15 cellular contexts compared by ENCODE assay signal in the genomic region with DNA sequence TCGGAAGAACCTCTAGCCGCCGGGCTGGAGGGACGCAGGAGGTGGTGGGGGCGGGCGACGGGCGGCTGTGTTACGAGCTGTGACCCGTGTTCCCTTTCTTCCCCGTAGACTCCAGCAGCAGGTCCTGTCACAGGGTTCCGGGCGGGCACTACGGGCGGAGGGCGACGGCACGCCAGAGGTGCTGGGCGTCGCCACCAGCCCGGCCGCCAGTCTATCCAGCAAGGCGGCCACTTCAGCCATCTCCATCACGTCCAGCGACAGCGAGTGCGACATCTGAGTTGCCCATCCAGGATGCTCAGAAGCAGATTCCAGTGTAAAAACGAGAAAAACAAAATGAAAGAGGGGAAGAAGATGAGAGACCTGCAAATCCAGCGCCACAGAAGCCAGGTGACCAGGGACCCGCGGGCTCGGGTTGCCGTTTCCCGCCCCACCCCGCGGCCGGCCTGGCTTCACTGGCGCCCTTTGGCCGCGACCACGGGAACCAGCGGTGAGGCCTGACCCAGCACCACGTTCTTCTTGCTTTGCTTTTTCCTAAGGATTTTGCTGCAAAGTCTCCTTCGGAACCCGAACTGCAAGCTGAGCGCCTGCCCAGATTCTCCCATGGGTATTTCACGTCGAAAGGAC. TPM values are rescaled to one million over a fixed set of nuclear protein-coding genes. Genes with fewer than 3 reads are reported as not detected.
DNase-seq lines count a peak whose midpoint lies in the region; ATAC-seq and TF ChIP-seq lines count a peak whose summit lies in the region.
"Had no signal": no experiment of that assay in that cellular context is flagged by ENCODE, and none has a peak within 500 bp of the region (broad histone marks: within the 10 kb centered on the region; RNA-seq: fewer than 3 reads in every experiment).

No MANE protein-coding gene starts in this region.

- H3K9me3 Mint-ChIP-seq in CD4-positive, alpha-beta memory T cell, result peaks cover 0 to 15% (median 5%) of the 10 kb centered on the region in 8 donors
- H3K9me3 Mint-ChIP-seq in chondrocyte (ENCODE audit: low read depth) (no peaks in the 10 kb centered on the region), naive B cell (peaks cover 0 to 9% (median 3%) of the 10 kb centered on the region in 7 donors)

- POLR2A ChIA-PET in CD4-positive, alpha-beta memory T cell (lab: Charles Lee; ENCODE audit: partially characterized antibody), result no interaction called here

- H3K9ac ChIP-seq in ES-I3 (ENCODE audit: low read depth, low read length), result peak overlapping the region; percentile 41; the same call in 1 of the 2 replicates

- H3K27ac Mint-ChIP-seq in CD4-positive, alpha-beta memory T cell, result no peak overlapping the region
- H3K27ac Mint-ChIP-seq in chondrocyte (ENCODE audit: unreplicated experiment) (no peak overlapping the region), naive B cell (no peak overlapping the region)

- peaks cover 43 to 62% of the 10 kb centered on the region in 2 donors for H3K27me3 Mint-ChIP-seq in CD4-positive, alpha-beta memory T cell
- H3K27me3 Mint-ChIP-seq in chondrocyte (ENCODE audit: low read depth) (peaks cover 79% of the 10 kb centered on the region), naive B cell (peaks cover 73 to 78% (median 77%) of the 10 kb centered on the region in 3 donors)

- peaks cover 56% of the 10 kb centered on the region for H3K27me3 ChIP-seq in CD4-positive, alpha-beta memory T cell (ENCODE audit: insufficient read depth, low read length)

- H3K27ac ChIP-seq in CD4-positive, alpha-beta memory T cell (ENCODE audit: low read depth, low read length), result no peak overlapping the region
- H3K27ac ChIP-seq: cardiac muscle cell, prostate gland, tibial artery had no signal

- H3K4me1 ChIP-seq in CD4-positive, alpha-beta memory T cell (ENCODE audit: insufficient read depth, low read length), result peaks cover 22% of the 10 kb centered on the region
- H3K4me1 ChIP-seq in ES-I3 (ENCODE audit: insufficient read depth, low read length), result peaks cover 11% of the 10 kb centered on the region
- H3K4me1 ChIP-seq: prostate gland had no signal

- CTCF ChIA-PET in CD4-positive, alpha-beta memory T cell (lab: Charles Lee; ENCODE audit: partially characterized antibody), result no interaction called here

- no peak for TF ChIP-seq CTCF in chondrocyte (IDR thresholded peaks at IDR 0.05)

- no peaks in the 10 kb centered on the region for H3K9me3 ChIP-seq in CD4-positive, alpha-beta memory T cell (ENCODE audit: control insufficient read depth in 1 of 2, low read length in 2 of 2)
- no peaks in the 10 kb centered on the region for H3K9me3 ChIP-seq in ES-I3 (ENCODE audit: control insufficient read depth, insufficient read depth, low read length)
- H3K9me3 ChIP-seq: prostate gland, tibial artery had no signal

- peak overlapping the region in 6 of 8 donors; percentile 16 to 71 (median 60) for H3K4me3 Mint-ChIP-seq in CD4-positive, alpha-beta memory T cell
- H3K4me3 Mint-ChIP-seq in chondrocyte (ENCODE audit: unreplicated experiment), result peak overlapping the region; percentile 8
- peak overlapping the region in 7 of 8 donors; percentile 8 to 68 (median 34) for H3K4me3 Mint-ChIP-seq in naive B cell

- no peaks in the 10 kb centered on the region for H3K36me3 ChIP-seq in CD4-positive, alpha-beta memory T cell (ENCODE audit: insufficient read depth, low read length)
- no peaks in the 10 kb centered on the region for H3K36me3 ChIP-seq in ES-I3 (ENCODE audit: insufficient read depth, low read length)
- H3K36me3 ChIP-seq: cardiac muscle cell, prostate gland, tibial artery had no signal

- no peak for DNase-seq in CD4-positive, alpha-beta memory T cell
- DNase-seq in chondrocyte (ENCODE audit: low spot score) (peak; percentile 59), naive B cell (no peak), NCI-H128 (lab: John Stamatoyannopoulos, UW; ENCODE audit: unreplicated experiment) (no peak), 8988T (no peak), middle frontal gyrus (ENCODE audit: extremely low spot score, low spot score) (no peak)
- DNase-seq: activated naive CD4-positive, alpha-beta T cell treated with Interleukin-2 at 50 U/mL for 16 hours; C1 segment of cervical spinal cord; foreskin melanocyte; SHP77 treated with DMSO at 0.1 percent for 48 hours; stimulated activated CD4-positive, alpha-beta T cell treated with anti-CD3 and anti-CD28 coated beads, Interleukin-1b, Interleukin-23, amount 100 ng/mL, for 48 hours; tibial artery had no signal

- H3K36me3 Mint-ChIP-seq in CD4-positive, alpha-beta memory T cell, result no peaks in the 10 kb centered on the region
- peaks cover 5% of the 10 kb centered on the region for H3K36me3 Mint-ChIP-seq in chondrocyte (ENCODE audit: low read depth)
- peaks cover 0 to 3% of the 10 kb centered on the region in 2 donors for H3K36me3 Mint-ChIP-seq in naive B cell

- no peak overlapping the region for H3K4me3 ChIP-seq in CD4-positive, alpha-beta memory T cell (ENCODE audit: low read length in 2 of 2)
- H3K4me3 ChIP-seq: cardiac muscle cell, prostate gland had no signal

- no peak for ATAC-seq in naive B cell (ENCODE audit: low read depth in 2 of 2)

- intact Hi-C loops in CD4-positive, alpha-beta memory T cell (cut with micrococcal nuclease), result no loop called here

- peaks cover 6 to 42% (median 25%) of the 10 kb centered on the region in 4 donors for H3K4me1 Mint-ChIP-seq in CD4-positive, alpha-beta memory T cell
- peaks cover 27% of the 10 kb centered on the region for H3K4me1 Mint-ChIP-seq in chondrocyte (ENCODE audit: low read depth)
- H3K4me1 Mint-ChIP-seq in naive B cell, result peaks cover 9 to 36% (median 21%) of the 10 kb centered on the region in 3 donors

RNA-seq across cellular contexts. Expression of gene SIX6, which starts 2.1 kb away (rescaled TPM):
- not detected for total RNA-seq in CD4-positive, alpha-beta memory T cell
- polyA plus RNA-seq in CD4-positive, alpha-beta memory T cell, result not detected
- total RNA-seq in chondrocyte, result not detected in 3 replicates
- not detected for polyA plus RNA-seq in naive B cell (ENCODE audit: low read depth in 6 of 6)
- total RNA-seq: cardiac muscle cell had no signal
- polyA plus RNA-seq: cardiac muscle cell had no signal

RNA-seq across cellular contexts. Expression of gene C14orf39, which starts 25.2 kb away (rescaled TPM):
- total RNA-seq in CD4-positive, alpha-beta memory T cell, result not detected
- polyA plus RNA-seq in CD4-positive, alpha-beta memory T cell, result not detected
- total RNA-seq in chondrocyte, result 0.36 to 0.60 TPM (median 0.44 TPM) in 3 replicates
- not detected for polyA plus RNA-seq in naive B cell (ENCODE audit: low read depth in 6 of 6)

Comparison
In these comparisons a context has a peak if more than half of its experiments do, and no peak if none do; other contexts are left out.
1. H3K4me3 Mint-ChIP-seq: peak in every context shown above with its lines; median percentile 60 in CD4-positive, alpha-beta memory T cell; 34 in naive B cell; 8 in chondrocyte.